Comparison of ENCODE assay signal across 17 cellular contexts in the genomic region with DNA sequence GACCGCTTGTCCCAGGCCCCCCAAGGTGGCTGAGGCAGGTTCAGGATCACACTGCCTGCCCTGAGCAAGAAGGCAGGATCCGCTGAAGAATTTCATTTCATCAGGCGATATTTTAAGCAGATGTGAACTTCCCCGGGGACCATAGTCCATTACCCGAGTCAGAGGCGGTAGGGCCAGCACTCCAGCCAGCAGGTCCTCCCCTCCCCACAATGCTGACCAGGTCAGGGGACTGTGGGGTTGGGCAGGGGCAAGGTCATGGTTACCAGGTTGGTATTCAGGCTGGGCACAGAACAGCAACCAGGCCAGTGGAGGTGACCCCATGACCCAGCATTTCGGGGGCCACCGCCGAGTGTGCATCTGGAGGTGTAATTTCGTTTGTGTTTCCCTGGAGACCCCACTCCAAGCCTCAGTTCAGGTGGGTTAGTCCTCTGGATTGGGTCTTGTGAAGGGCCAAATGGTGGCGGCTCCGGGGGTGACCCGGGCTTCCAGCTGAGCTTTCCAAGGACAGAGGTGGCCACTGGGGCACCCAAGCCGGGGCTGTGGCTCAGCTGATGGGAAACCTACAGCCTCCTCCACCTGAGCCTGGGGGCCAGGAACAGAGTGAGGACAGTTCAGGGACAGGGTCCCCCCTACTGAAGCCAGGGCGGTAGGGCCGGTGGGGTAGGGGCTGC. TPM values are rescaled to one million over a fixed set of nuclear protein-coding genes. Genes with fewer than 3 reads are reported as not detected.
DNase-seq lines count a peak whose midpoint lies in the region; ATAC-seq, FAIRE-seq and TF ChIP-seq lines count a peak whose summit lies in the region.
"Had no signal": no experiment of that assay in that cellular context is flagged by ENCODE, and none has a peak within 500 bp of the region (broad histone marks: within the 10 kb centered on the region; RNA-seq: fewer than 3 reads in every experiment).

No MANE protein-coding gene starts in this region.

- H3K79me2 ChIP-seq in GM23338 (replicated peaks; ENCODE audit: insufficient read depth), result no peaks in the 10 kb centered on the region

- H3K4me1 Mint-ChIP-seq in GM23338, result peaks cover 16% of the 10 kb centered on the region; the same call in 2 of the 3 replicates
- H3K4me1 Mint-ChIP-seq in activated T-helper 1 cell treated with anti-CD3 and anti-CD28 coated beads, Interleukin-12 subunit alpha, Interleukin-12 subunit beta, Interleukin-2, Interleukin-4 antibody, amounts not matched to agents 30 ng/mL and 10 ng/mL and 1 ng/mL, durations not matched to agents 14 hours and 24 hours and 36 hours (ENCODE audit: low read depth), result no peaks in the 10 kb centered on the region

- H3K4me3 ChIP-seq in GM23338, result peak overlapping the region; percentile 51; the same call in 1 of the 2 replicates
- peak overlapping the region; percentile 45 to 57 for H3K4me3 ChIP-seq in kidney (ENCODE audit: low read length in 2 of 2)
- peak overlapping the region; percentile 78 for H3K4me3 ChIP-seq in psoas muscle
- no peak overlapping the region for H3K4me3 ChIP-seq in MG63

- no peak for TF ChIP-seq CTCF in GM23338 (conservative IDR thresholded peaks at IDR 0.05; ENCODE audit: low read depth in 2 of 2)
- no peak for TF ChIP-seq CTCF in kidney (IDR thresholded peaks at IDR 0.05; ENCODE audit: borderline replicate concordance, extremely low read depth, insufficient read depth)
- TF ChIP-seq CTCF in psoas muscle (IDR thresholded peaks at IDR 0.05), result no peak

- 77 to 81% (median 78%) methylated on average over 16 of the region's 16 CpGs for WGBS in psoas muscle, 3 donors

- no peaks in the 10 kb centered on the region for H3K36me3 Mint-ChIP-seq in GM23338 (ENCODE audit: low read depth)
- no peaks in the 10 kb centered on the region for H3K36me3 Mint-ChIP-seq in activated T-helper 1 cell treated with anti-CD3 and anti-CD28 coated beads, Interleukin-12 subunit alpha, Interleukin-12 subunit beta, Interleukin-2, Interleukin-4 antibody, amounts not matched to agents 30 ng/mL and 10 ng/mL and 1 ng/mL, durations not matched to agents 14 hours and 24 hours and 36 hours (ENCODE audit: low read depth)
- H3K36me3 Mint-ChIP-seq: activated naive CD8-positive, alpha-beta T cell treated with anti-CD3 and anti-CD28 coated beads, Interleukin-2, amount 10 ng/mL, durations not matched to agents 7 days and 5 days; immature natural killer cell had no signal

- H3K4me1 ChIP-seq in GM23338 (ENCODE audit: insufficient read depth) (peaks cover 35% of the 10 kb centered on the region), kidney (ENCODE audit: control insufficient read depth in 1 of 2, insufficient read depth in 1 of 2, low read depth in 1 of 2, low read length in 2 of 2) (peaks cover 0 to 6% of the 10 kb centered on the region in 2 donors), psoas muscle (peaks cover 2% of the 10 kb centered on the region)
- H3K4me1 ChIP-seq: foreskin keratinocyte had no signal

- peak overlapping the region; percentile 43; the same call in 1 of the 2 replicates for H2AFZ ChIP-seq in GM23338

- no peaks in the 10 kb centered on the region; the same call in 2 of the 3 replicates for H3K9me3 Mint-ChIP-seq in GM23338
- no peaks in the 10 kb centered on the region for H3K9me3 Mint-ChIP-seq in activated T-helper 1 cell treated with anti-CD3 and anti-CD28 coated beads, Interleukin-12 subunit alpha, Interleukin-12 subunit beta, Interleukin-2, Interleukin-4 antibody, amounts not matched to agents 30 ng/mL and 10 ng/mL and 1 ng/mL, durations not matched to agents 14 hours and 24 hours and 36 hours
- H3K9me3 Mint-ChIP-seq: activated naive CD8-positive, alpha-beta T cell treated with anti-CD3 and anti-CD28 coated beads, Interleukin-2, amount 10 ng/mL, durations not matched to agents 7 days and 5 days; H9; immature natural killer cell had no signal

- intact Hi-C loops in kidney (cut with DNase I) (no loop called here), psoas muscle (cut with DNase I) (no loop called here)
- intact Hi-C loops in activated T-helper 1 cell treated with anti-CD3 and anti-CD28 coated beads, Interleukin-12 subunit alpha, Interleukin-12 subunit beta, Interleukin-2, Interleukin-4 antibody, amounts not matched to agents 30 ng/mL and 10 ng/mL and 1 ng/mL, durations not matched to agents 14 hours and 24 hours and 36 hours (cut with micrococcal nuclease), result no loop called here

- peaks cover 76% of the 10 kb centered on the region for H3K27me3 Mint-ChIP-seq in GM23338 (ENCODE audit: insufficient read depth, low read depth, poor library complexity)
- peaks cover 21% of the 10 kb centered on the region for H3K27me3 Mint-ChIP-seq in activated T-helper 1 cell treated with anti-CD3 and anti-CD28 coated beads, Interleukin-12 subunit alpha, Interleukin-12 subunit beta, Interleukin-2, Interleukin-4 antibody, amounts not matched to agents 30 ng/mL and 10 ng/mL and 1 ng/mL, durations not matched to agents 14 hours and 24 hours and 36 hours (ENCODE audit: insufficient read depth)

- H3K9ac ChIP-seq in kidney (ENCODE audit: low read length in 2 of 2), result peak overlapping the region; percentile 79 to 92

- H3F3A ChIP-seq in GM23338 (replicated peaks; ENCODE audit: low read depth), result no peaks in the 10 kb centered on the region

- no peak; the same call in 1 of the 3 replicates for ATAC-seq in GM23338
- no peak for ATAC-seq in psoas muscle
- ATAC-seq in GM19035 (IDR thresholded peaks at IDR 0.05; ENCODE audit: unreplicated experiment), result no peak
- ATAC-seq: foreskin keratinocyte had no signal

- H3K27me3 ChIP-seq in GM23338 (ENCODE audit: insufficient read depth) (peaks cover 85% of the 10 kb centered on the region), psoas muscle (ENCODE audit: insufficient read depth in 3 of 3, low read length in 2 of 3) (peaks cover 0 to 86% (median 17%) of the 10 kb centered on the region in 3 donors), MG63 (no peaks in the 10 kb centered on the region)

- DNase-seq in GM23338 (ENCODE audit: low spot score) (no peak), caudate nucleus (lab: John Stamatoyannopoulos, UW) (no peak), kidney (peak; percentile 68), psoas muscle (peak in 1 of 2 donors; percentile 5), MG63 (no peak)
- DNase-seq in activated T-helper 1 cell treated with anti-CD3 and anti-CD28 coated beads, Interleukin-12 subunit alpha, Interleukin-12 subunit beta, Interleukin-2, Interleukin-4 antibody, amounts not matched to agents 30 ng/mL and 10 ng/mL and 1 ng/mL, durations not matched to agents 14 hours and 24 hours and 36 hours (ENCODE audit: low spot score), result no peak
- no peak for DNase-seq in stimulated activated CD4-positive, alpha-beta T cell treated with anti-CD3 and anti-CD28 coated beads, Interleukin-4, amount 100 ng/mL, for 1 hour
- DNase-seq: activated naive CD8-positive, alpha-beta T cell treated with anti-CD3 and anti-CD28 coated beads, Interleukin-2, amount 10 ng/mL, durations not matched to agents 7 days and 5 days; effector CD4-positive, alpha-beta T cell; foreskin keratinocyte; immature natural killer cell; NCI-H1436 treated with DMSO at 0.1 percent for 48 hours; NCI-H446 treated with DMSO at 0.1 percent for 48 hours; WERI-Rb-1 had no signal

- H3K4me2 ChIP-seq in GM23338, result peak overlapping the region; percentile 78

- H3K9me3 ChIP-seq in kidney (ENCODE audit: control insufficient read depth in 1 of 2, low read length in 2 of 2) (no peaks in the 10 kb centered on the region), psoas muscle (no peaks in the 10 kb centered on the region), MG63 (no peaks in the 10 kb centered on the region)

- H3K27ac ChIP-seq in GM23338 (ENCODE audit: low read depth) (no peak overlapping the region), caudate nucleus (ENCODE audit: low read depth, low read length) (peak overlapping the region; percentile 76), kidney (ENCODE audit: low read depth in 2 of 2, low read length in 2 of 2) (peak overlapping the region; percentile 91 to 93), psoas muscle (no peak overlapping the region)
- H3K27ac ChIP-seq: foreskin keratinocyte, WERI-Rb-1 had no signal

- H4K20me1 ChIP-seq in GM23338 (replicated peaks; ENCODE audit: insufficient read depth), result no peaks in the 10 kb centered on the region; the same call in 1 of the 2 replicates

- H3K4me3 Mint-ChIP-seq in GM23338, result peak overlapping the region; percentile 45; the same call in 2 of the 3 replicates
- H3K4me3 Mint-ChIP-seq in activated T-helper 1 cell treated with anti-CD3 and anti-CD28 coated beads, Interleukin-12 subunit alpha, Interleukin-12 subunit beta, Interleukin-2, Interleukin-4 antibody, amounts not matched to agents 30 ng/mL and 10 ng/mL and 1 ng/mL, durations not matched to agents 14 hours and 24 hours and 36 hours, result no peak overlapping the region
- H3K4me3 Mint-ChIP-seq: activated naive CD8-positive, alpha-beta T cell treated with anti-CD3 and anti-CD28 coated beads, Interleukin-2, amount 10 ng/mL, durations not matched to agents 7 days and 5 days had no signal

- H3K36me3 ChIP-seq in GM23338 (ENCODE audit: insufficient read depth) (no peaks in the 10 kb centered on the region), kidney (ENCODE audit: control insufficient read depth in 1 of 2, insufficient read depth in 2 of 2, low read length in 2 of 2) (no peaks in the 10 kb centered on the region), psoas muscle (ENCODE audit: insufficient read depth in 1 of 2, low read depth in 1 of 2) (no peaks in the 10 kb centered on the region), MG63 (no peaks in the 10 kb centered on the region)
- H3K36me3 ChIP-seq: WERI-Rb-1 had no signal

- FAIRE-seq in kidney (lab: Jason Lieb, UNC), result no peak

- H3K27ac Mint-ChIP-seq in GM23338, result no peak overlapping the region
- H3K27ac Mint-ChIP-seq in activated T-helper 1 cell treated with anti-CD3 and anti-CD28 coated beads, Interleukin-12 subunit alpha, Interleukin-12 subunit beta, Interleukin-2, Interleukin-4 antibody, amounts not matched to agents 30 ng/mL and 10 ng/mL and 1 ng/mL, durations not matched to agents 14 hours and 24 hours and 36 hours, result no peak overlapping the region
- H3K27ac Mint-ChIP-seq: activated naive CD8-positive, alpha-beta T cell treated with anti-CD3 and anti-CD28 coated beads, Interleukin-2, amount 10 ng/mL, durations not matched to agents 7 days and 5 days; H9; immature natural killer cell had no signal

- no peaks in the 10 kb centered on the region for H3K9me2 ChIP-seq in GM23338 (ENCODE audit: insufficient read depth)

RNA-seq across cellular contexts. Expression of a gene that starts 2.6 kb away (rescaled TPM):
- total RNA-seq in GM23338 (2014; rRNA removed; shearing (Covaris generic)), result 0.14 and 0.66 TPM in 2 replicates
- polyA plus RNA-seq in GM23338 (2016; fragmentation: Nextera tagmentation; extraction: Ambion mirVana) (0.16 TPM in 2 replicates), kidney (ENCODE audit: insufficient read depth, low read depth, low replicate concordance) (3.0 TPM), psoas muscle (under 1 TPM; 0.04 to 0.31 (median 0.20) TPM)
- total RNA-seq in kidney (21.9 TPM), psoas muscle (1 to 10 TPM in 1 of 4 donors, under 1 TPM in 3; 0.20 to 1.2 (median 0.50) TPM)
- total RNA-seq in activated T-helper 1 cell treated with anti-CD3 and anti-CD28 coated beads, Interleukin-12 subunit alpha, Interleukin-12 subunit beta, Interleukin-2, Interleukin-4 antibody, amounts not matched to agents 30 ng/mL and 10 ng/mL and 1 ng/mL, durations not matched to agents 14 hours and 24 hours and 36 hours, result not detected in 2 replicates
- 0.95 TPM in 1 of 2 replicates, not detected in the other for total RNA-seq in MG63 (2014; rRNA removed; shearing (Covaris generic); ENCODE audit: low replicate concordance)
- total RNA-seq: activated naive CD8-positive, alpha-beta T cell treated with anti-CD3 and anti-CD28 coated beads, Interleukin-2, amount 10 ng/mL, durations not matched to agents 7 days and 5 days; OCI-LY7 had no signal

RNA-seq across cellular contexts. Expression of a gene that starts 50.4 kb away (rescaled TPM):
- not detected in 2 replicates for total RNA-seq in GM23338 (2014; rRNA removed; shearing (Covaris generic))
- polyA plus RNA-seq in GM23338 (2016; fragmentation: Nextera tagmentation; extraction: Ambion mirVana) (not detected in 2 replicates), kidney (ENCODE audit: insufficient read depth, low read depth, low replicate concordance) (not detected), psoas muscle (not detected)
- total RNA-seq in kidney (not detected), psoas muscle (not detected)
- not detected in 2 replicates for total RNA-seq in activated T-helper 1 cell treated with anti-CD3 and anti-CD28 coated beads, Interleukin-12 subunit alpha, Interleukin-12 subunit beta, Interleukin-2, Interleukin-4 antibody, amounts not matched to agents 30 ng/mL and 10 ng/mL and 1 ng/mL, durations not matched to agents 14 hours and 24 hours and 36 hours
- total RNA-seq in MG63 (2014; rRNA removed; shearing (Covaris generic); ENCODE audit: low replicate concordance), result not detected in 2 replicates
- total RNA-seq: activated naive CD8-positive, alpha-beta T cell treated with anti-CD3 and anti-CD28 coated beads, Interleukin-2, amount 10 ng/mL, durations not matched to agents 7 days and 5 days; foreskin keratinocyte; H9; OCI-LY7 had no signal
- polyA plus RNA-seq: foreskin keratinocyte, immature natural killer cell had no signal

Comparison
In these comparisons a context has a peak if more than half of its experiments do, and no peak if none do; other contexts are left out.
1. H3K27ac ChIP-seq: peak in caudate nucleus (single experiment) and kidney (2 of 2); none in GM23338 (single experiment) and psoas muscle (single experiment).
2. RNA of a gene that starts 2.6 kb away (total RNA-seq): 21.9 TPM in kidney (single experiment); 0.95 TPM in MG63, 0.20 to 1.2 TPM in psoas muscle, 0.14 to 0.66 TPM in GM23338 and not detected in activated T-helper 1 cell treated with anti-CD3 and anti-CD28 coated beads, Interleukin-12 subunit alpha, Interleukin-12 subunit beta, Interleukin-2, Interleukin-4 antibody, amounts not matched to agents 30 ng/mL and 10 ng/mL and 1 ng/mL, durations not matched to agents 14 hours and 24 hours and 36 hours; every median in the first group is over 10 times any median in the second.